Comparison of ENCODE assay signal across 33 cellular contexts in genomic region chr4:99587302-99587701, GRCh38. TPM values are rescaled to one million over a fixed set of nuclear protein-coding genes. Genes with fewer than 3 reads are reported as not detected.
"Had no signal": no experiment of that assay in that cellular context is flagged by ENCODE, and none has a peak within 500 bp of the region (broad histone marks: within the 10 kb centered on the region; RNA-seq: fewer than 3 reads in every experiment).

No MANE protein-coding gene starts in this region.

- ATAC-seq: foreskin keratinocyte; gastroesophageal sphincter; heart left ventricle; natural killer cell treated with Interleukin-12 subunit alpha and Interleukin-12 subunit beta and Interleukin-15 and Interleukin-18, amount 100 ng/mL, for 72 hours; stimulated activated naive CD8-positive, alpha-beta T cell treated with anti-CD3 and anti-CD28 coated beads, Interleukin-15, amount 100 ng/mL, for 72 hours had no signal

- H3K4me3 ChIP-seq: esophagus muscularis mucosa, gastroesophageal sphincter, heart left ventricle, mucosa of descending colon, right atrium auricular region, skin epidermis, tibial artery had no signal

- DNase-seq: central memory CD4-positive, alpha-beta T cell; effector memory CD4-positive, alpha-beta T cell; foreskin keratinocyte; heart left ventricle; hippocampal formation; kidney glomerular epithelial cell; mesenchymal stem cell; naive B cell; stimulated activated CD4-positive, alpha-beta T cell treated with anti-CD3 and anti-CD28 coated beads, Interleukin-12 subunit alpha, Interleukin-12 subunit beta, amount 100 ng/mL, for 4 hours; stimulated activated CD4-positive, alpha-beta T cell treated with anti-CD3 and anti-CD28 coated beads, Interleukin-1b, Interleukin-23, amount 100 ng/mL, for 48 hours; stimulated activated CD4-positive, alpha-beta T cell treated with anti-CD3 and anti-CD28 coated beads, Interleukin-4, amount 100 ng/mL, for 1 hour; stimulated activated CD8-positive, alpha-beta memory T cell treated with anti-CD3 and anti-CD28 coated beads, Interleukin-4, amount 100 ng/mL, for 48 hours; stimulated activated naive CD4-positive, alpha-beta T cell; stimulated activated naive CD8-positive, alpha-beta T cell treated with anti-CD3 and anti-CD28 coated beads, Interleukin-15, amount 100 ng/mL, for 72 hours; tibial artery had no signal

- H3K9me3 ChIP-seq: esophagus muscularis mucosa, gastroesophageal sphincter, heart left ventricle, mucosa of descending colon, neutrophil, right atrium auricular region, tibial artery had no signal

- H3K4me1 ChIP-seq: esophagus muscularis mucosa, foreskin keratinocyte, gastroesophageal sphincter, parathyroid adenoma, right atrium auricular region had no signal

- H3K27ac Mint-ChIP-seq: dendritic cell treated with granulocyte-macrophage colony-stimulating factor and Interleukin-4, amounts not matched to agents 40 ng/mL and 50 ng/mL, for 4 days; mesothelial cell of epicardium; naive B cell; natural killer cell treated with Interleukin-12 subunit alpha and Interleukin-12 subunit beta and Interleukin-15 and Interleukin-18, amount 100 ng/mL, for 72 hours; progenitor cell of endocrine pancreas; stimulated activated naive CD8-positive, alpha-beta T cell treated with anti-CD3 and anti-CD28 coated beads, Interleukin-15, amount 100 ng/mL, for 72 hours; type B pancreatic cell had no signal

- H3K79me2 ChIP-seq: parathyroid adenoma had no signal

- H3K4me3 Mint-ChIP-seq: dendritic cell treated with granulocyte-macrophage colony-stimulating factor and Interleukin-4, amounts not matched to agents 40 ng/mL and 50 ng/mL, for 4 days; mesothelial cell of epicardium; naive B cell; natural killer cell treated with Interleukin-12 subunit alpha and Interleukin-12 subunit beta and Interleukin-15 and Interleukin-18, amount 100 ng/mL, for 72 hours; neural crest cell; stimulated activated naive CD8-positive, alpha-beta T cell treated with anti-CD3 and anti-CD28 coated beads, Interleukin-15, amount 100 ng/mL, for 72 hours; type B pancreatic cell had no signal

- FAIRE-seq: endothelial cell of umbilical vein, islet of Langerhans had no signal

- H3K27ac ChIP-seq: esophagus muscularis mucosa, foreskin keratinocyte, gastroesophageal sphincter, heart left ventricle, neutrophil, parathyroid adenoma, skin epidermis had no signal

- H3K27me3 Mint-ChIP-seq: progenitor cell of endocrine pancreas had no signal

- H3K9ac ChIP-seq: parathyroid adenoma had no signal

- H3K27me3 ChIP-seq: esophagus muscularis mucosa, gastroesophageal sphincter, heart left ventricle, right atrium auricular region, tibial artery had no signal

- H2AFZ ChIP-seq: parathyroid adenoma had no signal

- H3K36me3 ChIP-seq: esophagus muscularis mucosa, gastroesophageal sphincter, heart left ventricle, neutrophil, right atrium auricular region, tibial artery had no signal

- H3K36me3 Mint-ChIP-seq: mesothelial cell of epicardium; naive B cell; natural killer cell treated with Interleukin-12 subunit alpha and Interleukin-12 subunit beta and Interleukin-15 and Interleukin-18, amount 100 ng/mL, for 72 hours; type B pancreatic cell had no signal

- H3K9me3 Mint-ChIP-seq: dendritic cell treated with granulocyte-macrophage colony-stimulating factor and Interleukin-4, amounts not matched to agents 40 ng/mL and 50 ng/mL, for 4 days; mesothelial cell of epicardium; naive B cell; natural killer cell treated with Interleukin-12 subunit alpha and Interleukin-12 subunit beta and Interleukin-15 and Interleukin-18, amount 100 ng/mL, for 72 hours; neural crest cell; stimulated activated naive CD8-positive, alpha-beta T cell treated with anti-CD3 and anti-CD28 coated beads, Interleukin-15, amount 100 ng/mL, for 72 hours; type B pancreatic cell had no signal

- H3K4me1 Mint-ChIP-seq: naive B cell; neural crest cell; stimulated activated naive CD8-positive, alpha-beta T cell treated with anti-CD3 and anti-CD28 coated beads, Interleukin-15, amount 100 ng/mL, for 72 hours had no signal

RNA-seq across cellular contexts. Expression of gene MTTP, which starts 12.7 kb away (rescaled TPM):
- total RNA-seq: endothelial cell of umbilical vein, epithelial cell of proximal tubule, lung microvascular endothelial cell, mesothelial cell of epicardium, omental fat pad had no signal
- polyA plus RNA-seq: endothelial cell of umbilical vein had no signal
